Comparison of ENCODE assay signal across 9 cellular contexts in the genomic region with DNA sequence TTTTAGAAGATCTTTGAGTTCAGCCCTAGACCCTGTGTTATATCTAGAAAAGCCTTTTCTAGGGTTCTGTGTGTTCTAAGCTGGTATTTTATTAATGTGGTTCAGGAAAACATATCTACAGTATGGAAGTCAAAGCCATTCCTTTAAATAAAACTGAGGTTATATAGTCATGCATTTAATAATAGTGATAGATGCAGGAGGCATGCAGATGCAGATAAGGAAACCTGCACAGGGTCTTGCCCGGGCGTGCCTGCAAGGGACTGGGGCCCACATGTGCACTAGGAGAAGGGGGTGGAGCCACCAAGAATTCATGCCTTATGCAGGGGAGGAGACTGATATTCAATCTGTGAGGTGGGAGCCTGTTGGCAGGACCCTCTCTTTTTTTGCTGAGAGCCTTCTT.
DNase-seq lines count a peak whose midpoint lies in the region; ATAC-seq and TF ChIP-seq lines count a peak whose summit lies in the region.
"Had no signal": no experiment of that assay in that cellular context is flagged by ENCODE, and none has a peak within 500 bp of the region (broad histone marks: within the 10 kb centered on the region; RNA-seq: fewer than 3 reads in every experiment).

No MANE protein-coding gene starts in this region.

- WGBS in SK-N-SH (ENCODE audit: low lambda C conversion rate): 74% methylated on average over 2 of the region's 2 CpGs
- WGBS in suprapubic skin: 59% methylated on average over 2 of the region's 2 CpGs

- POLR2A ChIA-PET in SK-N-SH (lab: Yijun Ruan, JAX): no interaction called here

- TF ChIP-seq EP300 in SK-N-SH (IDR thresholded peaks at IDR 0.05; ENCODE audit: borderline replicate concordance in 1 of 2, low read depth in 1 of 2, low read length in 1 of 2): peak in 1 of 2 experiments; percentile 68; a peak in 1 of 4 replicates
- no peak for TF ChIP-seq EP300 in suprapubic skin (IDR thresholded peaks at IDR 0.05)

- TF ChIP-seq RAD21 in SK-N-SH (IDR thresholded peaks at IDR 0.05; ENCODE audit: low read length): no peak

- H3K4me2 ChIP-seq in SK-N-SH: no peak overlapping the region

- no peaks in the 10 kb centered on the region for H3K9me2 ChIP-seq in SK-N-SH

- H3K9ac ChIP-seq in SK-N-SH: no peak overlapping the region

- intact Hi-C loops in activated naive CD4-positive, alpha-beta T cell treated with anti-CD3 and anti-CD28 coated beads for 36 hours (cut with micrococcal nuclease): no loop called here

- no peak for ATAC-seq in HG03442 (IDR thresholded peaks at IDR 0.05; ENCODE audit: unreplicated experiment)
- no peak for ATAC-seq in HG02852 (IDR thresholded peaks at IDR 0.05; ENCODE audit: unreplicated experiment)

- no peaks in the 10 kb centered on the region for H3K27me3 ChIP-seq in SK-N-SH (ENCODE audit: insufficient read depth)
- no peaks in the 10 kb centered on the region for H3K27me3 ChIP-seq in suprapubic skin

- TF ChIP-seq CTCF in SK-N-SH (IDR thresholded peaks at IDR 0.05) (no peak), fibroblast of villous mesenchyme (IDR thresholded peaks at IDR 0.05; ENCODE audit: insufficient read depth, low read depth, low read length) (no peak), suprapubic skin (IDR thresholded peaks at IDR 0.05) (no peak)

- CTCF ChIA-PET in activated naive CD4-positive, alpha-beta T cell treated with anti-CD3 and anti-CD28 coated beads for 36 hours (lab: Charles Lee): no interaction called here
- CTCF ChIA-PET in SK-N-SH (lab: Yijun Ruan, JAX): no interaction called here

- no peak overlapping the region for H3K27ac Mint-ChIP-seq in activated naive CD4-positive, alpha-beta T cell treated with anti-CD3 and anti-CD28 coated beads for 36 hours

- H3K9me3 ChIP-seq in SK-N-SH (no peaks in the 10 kb centered on the region), suprapubic skin (no peaks in the 10 kb centered on the region)

- no peaks in the 10 kb centered on the region for H3K36me3 Mint-ChIP-seq in activated naive CD4-positive, alpha-beta T cell treated with anti-CD3 and anti-CD28 coated beads for 36 hours (ENCODE audit: low read depth)

- H3K4me3 ChIP-seq in SK-N-SH (ENCODE audit: low read depth in 2 of 2, low read length in 1 of 2) (no peak overlapping the region), fibroblast of villous mesenchyme (ENCODE audit: low read depth, low read length) (no peak overlapping the region), suprapubic skin (no peak overlapping the region)

- no peak for TF ChIP-seq POLR2A in suprapubic skin (IDR thresholded peaks at IDR 0.05)

- H3K4me1 ChIP-seq in SK-N-SH (ENCODE audit: control insufficient read depth in 1 of 2, insufficient read depth in 2 of 2, low read depth in 1 of 2, low read length in 1 of 2): peaks cover 11 to 31% of the 10 kb centered on the region in 2 experiments; a peak in 3 of 4 replicates
- peaks cover 17% of the 10 kb centered on the region for H3K4me1 ChIP-seq in suprapubic skin

- DNase-seq in activated naive CD4-positive, alpha-beta T cell treated with anti-CD3 and anti-CD28 coated beads for 36 hours: peak; percentile 25
- no peak for DNase-seq in activated naive CD4-positive, alpha-beta T cell treated with Interleukin-2 at 50 U/mL for 16 hours
- DNase-seq in SK-N-SH (peak; percentile 33), fibroblast of villous mesenchyme (ENCODE audit: low read depth) (peak; percentile 71), suprapubic skin (ENCODE audit: low spot score in 2 of 2) (no peak), pons (ENCODE audit: low spot score) (no peak)
- DNase-seq: amniotic stem cell had no signal

- H3K27me3 Mint-ChIP-seq in activated naive CD4-positive, alpha-beta T cell treated with anti-CD3 and anti-CD28 coated beads for 36 hours (ENCODE audit: low read depth): peaks cover 2% of the 10 kb centered on the region

- H3K27ac ChIP-seq in SK-N-SH (ENCODE audit: low read depth in 2 of 2, low read length in 1 of 2): peak overlapping the region; percentile 69 to 94
- peak overlapping the region; percentile 50 for H3K27ac ChIP-seq in suprapubic skin

- H3K36me3 ChIP-seq in SK-N-SH (replicated peaks in 1 of 2; ENCODE audit: control insufficient read depth in 1 of 2, insufficient read depth in 2 of 2, low read length in 1 of 2): peaks cover 3 to 43% of the 10 kb centered on the region in 2 experiments
- no peaks in the 10 kb centered on the region for H3K36me3 ChIP-seq in suprapubic skin

- no peaks in the 10 kb centered on the region for H4K20me1 ChIP-seq in SK-N-SH (ENCODE audit: insufficient read depth)

- H3K4me1 Mint-ChIP-seq in activated naive CD4-positive, alpha-beta T cell treated with anti-CD3 and anti-CD28 coated beads for 36 hours (ENCODE audit: low read depth): peaks cover 18% of the 10 kb centered on the region

- H3K9me3 Mint-ChIP-seq in activated naive CD4-positive, alpha-beta T cell treated with anti-CD3 and anti-CD28 coated beads for 36 hours: no peaks in the 10 kb centered on the region

- peaks cover 3% of the 10 kb centered on the region; the same call in 1 of the 2 replicates for H3K79me2 ChIP-seq in SK-N-SH (ENCODE audit: insufficient read depth)

- H3K4me3 Mint-ChIP-seq in activated naive CD4-positive, alpha-beta T cell treated with anti-CD3 and anti-CD28 coated beads for 36 hours: no peak overlapping the region

- no peak overlapping the region for H2AFZ ChIP-seq in SK-N-SH (ENCODE audit: low read depth)

- peaks cover 7% of the 10 kb centered on the region for H3F3A ChIP-seq in SK-N-SH (replicated peaks; ENCODE audit: insufficient read depth)

TF ChIP-seq in SK-N-SH, 30 proteins besides CTCF, POLR2A, EP300 and RAD21 (continues in another document):
- TF ChIP-seq JUND (IDR thresholded peaks at IDR 0.05): peak; percentile 42; the same call in 1 of the 2 replicates
- no peak for TF ChIP-seq SMC3 (IDR thresholded peaks at IDR 0.05; ENCODE audit: low read depth, low read length)
- TF ChIP-seq GATA2 (CRISPR knock-in tag; IDR thresholded peaks at IDR 0.05): peak; percentile 52
- peak; percentile 34; the same call in 1 of the 2 replicates for TF ChIP-seq FOSL2 (IDR thresholded peaks at IDR 0.05; ENCODE audit: borderline replicate concordance, low read depth)
- TF ChIP-seq FOXJ3 (CRISPR knock-in tag; IDR thresholded peaks at IDR 0.05): no peak
- TF ChIP-seq, protein P1, sequence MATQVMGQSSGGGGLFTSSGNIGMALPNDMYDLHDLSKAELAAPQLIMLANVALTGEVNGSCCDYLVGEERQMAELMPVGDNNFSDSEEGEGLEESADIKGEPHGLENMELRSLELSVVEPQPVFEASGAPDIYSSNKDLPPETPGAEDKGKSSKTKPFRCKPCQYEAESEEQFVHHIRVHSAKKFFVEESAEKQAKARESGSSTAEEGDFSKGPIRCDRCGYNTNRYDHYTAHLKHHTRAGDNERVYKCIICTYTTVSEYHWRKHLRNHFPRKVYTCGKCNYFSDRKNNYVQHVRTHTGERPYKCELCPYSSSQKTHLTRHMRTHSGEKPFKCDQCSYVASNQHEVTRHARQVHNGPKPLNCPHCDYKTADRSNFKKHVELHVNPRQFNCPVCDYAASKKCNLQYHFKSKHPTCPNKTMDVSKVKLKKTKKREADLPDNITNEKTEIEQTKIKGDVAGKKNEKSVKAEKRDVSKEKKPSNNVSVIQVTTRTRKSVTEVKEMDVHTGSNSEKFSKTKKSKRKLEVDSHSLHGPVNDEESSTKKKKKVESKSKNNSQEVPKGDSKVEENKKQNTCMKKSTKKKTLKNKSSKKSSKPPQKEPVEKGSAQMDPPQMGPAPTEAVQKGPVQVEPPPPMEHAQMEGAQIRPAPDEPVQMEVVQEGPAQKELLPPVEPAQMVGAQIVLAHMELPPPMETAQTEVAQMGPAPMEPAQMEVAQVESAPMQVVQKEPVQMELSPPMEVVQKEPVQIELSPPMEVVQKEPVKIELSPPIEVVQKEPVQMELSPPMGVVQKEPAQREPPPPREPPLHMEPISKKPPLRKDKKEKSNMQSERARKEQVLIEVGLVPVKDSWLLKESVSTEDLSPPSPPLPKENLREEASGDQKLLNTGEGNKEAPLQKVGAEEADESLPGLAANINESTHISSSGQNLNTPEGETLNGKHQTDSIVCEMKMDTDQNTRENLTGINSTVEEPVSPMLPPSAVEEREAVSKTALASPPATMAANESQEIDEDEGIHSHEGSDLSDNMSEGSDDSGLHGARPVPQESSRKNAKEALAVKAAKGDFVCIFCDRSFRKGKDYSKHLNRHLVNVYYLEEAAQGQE (IDR thresholded peaks at IDR 0.05; ENCODE audit: low read depth, low read length): no peak
- TF ChIP-seq MXI1 (IDR thresholded peaks at IDR 0.05; ENCODE audit: low read depth, low read length): no peak
- TF ChIP-seq, protein P2, sequence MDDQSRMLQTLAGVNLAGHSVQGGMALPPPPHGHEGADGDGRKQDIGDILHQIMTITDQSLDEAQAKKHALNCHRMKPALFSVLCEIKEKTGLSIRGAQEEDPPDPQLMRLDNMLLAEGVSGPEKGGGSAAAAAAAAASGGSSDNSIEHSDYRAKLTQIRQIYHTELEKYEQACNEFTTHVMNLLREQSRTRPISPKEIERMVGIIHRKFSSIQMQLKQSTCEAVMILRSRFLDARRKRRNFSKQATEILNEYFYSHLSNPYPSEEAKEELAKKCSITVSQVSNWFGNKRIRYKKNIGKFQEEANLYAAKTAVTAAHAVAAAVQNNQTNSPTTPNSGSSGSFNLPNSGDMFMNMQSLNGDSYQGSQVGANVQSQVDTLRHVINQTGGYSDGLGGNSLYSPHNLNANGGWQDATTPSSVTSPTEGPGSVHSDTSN (IDR thresholded peaks at IDR 0.05): 0 out of 2 replicates have a peak, but pooled peaks have one; percentile 36
- no peak for TF ChIP-seq FOXM1 (IDR thresholded peaks at IDR 0.05; ENCODE audit: low read depth)
- peak; percentile 27; the same call in 1 of the 2 replicates for TF ChIP-seq RCOR1 (IDR thresholded peaks at IDR 0.05; ENCODE audit: low read length)
- no peak for TF ChIP-seq EZH2phosphoT487 (IDR thresholded peaks at IDR 0.05; ENCODE audit: borderline replicate concordance, low read depth)
- TF ChIP-seq NFIC (IDR thresholded peaks at IDR 0.05; ENCODE audit: borderline replicate concordance): no peak
- TF ChIP-seq, protein P3, sequence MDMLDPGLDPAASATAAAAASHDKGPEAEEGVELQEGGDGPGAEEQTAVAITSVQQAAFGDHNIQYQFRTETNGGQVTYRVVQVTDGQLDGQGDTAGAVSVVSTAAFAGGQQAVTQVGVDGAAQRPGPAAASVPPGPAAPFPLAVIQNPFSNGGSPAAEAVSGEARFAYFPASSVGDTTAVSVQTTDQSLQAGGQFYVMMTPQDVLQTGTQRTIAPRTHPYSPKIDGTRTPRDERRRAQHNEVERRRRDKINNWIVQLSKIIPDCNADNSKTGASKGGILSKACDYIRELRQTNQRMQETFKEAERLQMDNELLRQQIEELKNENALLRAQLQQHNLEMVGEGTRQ (IDR thresholded peaks at IDR 0.05; ENCODE audit: borderline replicate concordance, low read depth, low read length): no peak
- no peak for TF ChIP-seq YY1 (IDR thresholded peaks at IDR 0.05; ENCODE audit: low read depth)
- TF ChIP-seq TCF12 (IDR thresholded peaks at IDR 0.05): peak; percentile 82

Comparison
In these comparisons a context has a peak if more than half of its experiments do, and no peak if none do; other contexts are left out.
1. DNase-seq: peak in activated naive CD4-positive, alpha-beta T cell treated with anti-CD3 and anti-CD28 coated beads for 36 hours (single experiment), SK-N-SH (single experiment) and fibroblast of villous mesenchyme (single experiment); none in activated naive CD4-positive, alpha-beta T cell treated with Interleukin-2 at 50 U/mL for 16 hours (single experiment), suprapubic skin (0 of 2) and pons (single experiment).